In genomic region chr6:149924206-149924932, GRCh38 we compare ENCODE assay signal across 20 cellular contexts. TPM values are rescaled to one million over a fixed set of nuclear protein-coding genes. Genes with fewer than 3 reads are reported as not detected.
A peak's percentile ranks its signal among the peaks of the same experiment; 100 is the strongest.
DNase-seq lines count a peak whose midpoint lies in the region; ATAC-seq and TF ChIP-seq lines count a peak whose summit lies in the region.
"Had no signal": no experiment of that assay in that cellular context is flagged by ENCODE, and none has a peak within 500 bp of the region (broad histone marks: within the 10 kb centered on the region; RNA-seq: fewer than 3 reads in every experiment).

No MANE protein-coding gene starts in this region.

- H3K9me3 Mint-ChIP-seq in WTC11 (no peaks in the 10 kb centered on the region), mesothelial cell of epicardium (no peaks in the 10 kb centered on the region)
- H3K9me3 Mint-ChIP-seq: T-helper 1 cell treated with Interleukin-12 subunit alpha and Interleukin-12 subunit beta and Interleukin-4 antibody, amounts not matched to agents 30 μg/mL and 1 μg/mL, for 36 hours had no signal

- H3K36me3 ChIP-seq in right atrium auricular region (no peaks in the 10 kb centered on the region), heart right ventricle (no peaks in the 10 kb centered on the region), aorta (ENCODE audit: control insufficient read depth in 1 of 2, insufficient read depth in 2 of 2, low read length in 1 of 2) (no peaks in the 10 kb centered on the region)
- H3K36me3 ChIP-seq: neutrophil had no signal

- CTCF ChIA-PET in WTC11 (lab: Charles Lee), result interaction anchor here (1.0 to 2.3 kb wide), 5 partner anchors 16 to 99 kb away, joined by 3 to 19 read pairs (median 5); no protein-coding TSS in a partner anchor

- H3K9me3 ChIP-seq in right atrium auricular region, result no peaks in the 10 kb centered on the region
- no peaks in the 10 kb centered on the region for H3K9me3 ChIP-seq in heart right ventricle
- H3K9me3 ChIP-seq in aorta (ENCODE audit: control insufficient read depth, low read length), result no peaks in the 10 kb centered on the region
- H3K9me3 ChIP-seq: neutrophil, testis had no signal

- H3K27ac Mint-ChIP-seq in WTC11 (no peak overlapping the region), mesothelial cell of epicardium (no peak overlapping the region)
- H3K27ac Mint-ChIP-seq: T-helper 1 cell treated with Interleukin-12 subunit alpha and Interleukin-12 subunit beta and Interleukin-4 antibody, amounts not matched to agents 30 μg/mL and 1 μg/mL, for 36 hours had no signal

- H3K4me1 Mint-ChIP-seq in WTC11 (peaks cover 14% of the 10 kb centered on the region), mesothelial cell of epicardium (peaks cover 13% of the 10 kb centered on the region)

- H3K4me1 ChIP-seq in right atrium auricular region (peaks cover 0 to 29% of the 10 kb centered on the region in 2 donors), heart right ventricle (peaks cover 3 to 33% (median 23%) of the 10 kb centered on the region in 9 donors), aorta (ENCODE audit: control insufficient read depth in 1 of 2, insufficient read depth in 2 of 2, low read length in 2 of 2) (no peaks in the 10 kb centered on the region)

- peak overlapping the region; percentile 39 for H3K4me3 Mint-ChIP-seq in WTC11
- H3K4me3 Mint-ChIP-seq in mesothelial cell of epicardium, result peak overlapping the region; percentile 11

- 75 to 82% methylated on average over 9 of the region's 9 CpGs for WGBS in heart right ventricle, 2 donors
- 80 to 83% methylated on average over 9 of the region's 9 CpGs for WGBS in aorta, 2 donors

- peak; percentile 53 for DNase-seq in right atrium auricular region (ENCODE audit: low spot score)
- no peak for DNase-seq in heart right ventricle
- DNase-seq in WTC11 (ENCODE audit: low spot score), result no peak
- peak in 1 of 2 experiments; percentile 16 for DNase-seq in mesothelial cell of epicardium (ENCODE audit: low spot score in 2 of 2, unreplicated experiment in 2 of 2)
- DNase-seq in aorta, result peak; percentile 36 to 42
- DNase-seq: activated gamma-delta T cell treated with Interleukin-2 at 50 U/mL for 16 hours; AML-193; dermis blood vessel endothelial cell; DMS 273 treated with DMSO at 0.1 percent for 48 hours; mammary epithelial cell; NCI-H1417 treated with DMSO at 0.1 percent for 48 hours; NK-92 treated with Interleukin-12 subunit alpha and Interleukin-12 subunit beta, amount 100 ng/mL, for 24 hours; Right ventricle myocardium superior; testis had no signal

- ATAC-seq in heart right ventricle (no peak), WTC11 (no peak), aorta (ENCODE audit: low FRiP score) (no peak), HG02870 (IDR thresholded peaks at IDR 0.05; ENCODE audit: unreplicated experiment) (no peak), HG02642 (IDR thresholded peaks at IDR 0.05; ENCODE audit: poor library complexity, unreplicated experiment) (no peak)
- ATAC-seq: activated CD4-positive, CD25-positive, alpha-beta regulatory T cell treated with anti-CD3 and anti-CD28 coated beads, Interleukin-2, amount 50 U/mL, for 24 hours had no signal

- no peaks in the 10 kb centered on the region for H3K27me3 ChIP-seq in right atrium auricular region
- H3K27me3 ChIP-seq in heart right ventricle, result peaks cover 0 to 75% (median 10%) of the 10 kb centered on the region in 7 donors
- no peaks in the 10 kb centered on the region for H3K27me3 ChIP-seq in aorta (ENCODE audit: control insufficient read depth in 1 of 2, insufficient read depth in 2 of 2, low read length in 1 of 2)
- H3K27me3 ChIP-seq: testis had no signal

- H3K27ac ChIP-seq in right atrium auricular region (no peak overlapping the region), heart right ventricle (no peak overlapping the region), aorta (ENCODE audit: low read depth in 1 of 2, low read length in 2 of 2) (no peak overlapping the region)
- H3K27ac ChIP-seq: GM23248, neutrophil, testis had no signal

- H3K27me3 Mint-ChIP-seq in WTC11 (ENCODE audit: low read depth) (peaks cover 97% of the 10 kb centered on the region), mesothelial cell of epicardium (ENCODE audit: low read depth) (peaks cover 92% of the 10 kb centered on the region)

- TF ChIP-seq CTCF in right atrium auricular region (IDR thresholded peaks at IDR 0.05) (no peak), heart right ventricle (IDR thresholded peaks at IDR 0.05) (no peak), WTC11 (IDR thresholded peaks at IDR 0.05) (no peak), mesothelial cell of epicardium (IDR thresholded peaks at IDR 0.05; ENCODE audit: unreplicated experiment) (no peak)

- POLR2A ChIA-PET in WTC11 (lab: Charles Lee), result interaction anchor here (1.2 kb wide), 1 partner anchor 84 kb away, joined by 3 read pairs; no protein-coding TSS in a partner anchor

- intact Hi-C loops in heart right ventricle (cut with DNase I) (loop anchor here in 7 of 10 donors (2.0 to 10.0 kb wide), 5 partner anchors 28 to 380 kb away; partner anchors contain the start of gene PPIL4 (in 1 of the 7)), aorta (cut with DNase I) (loop anchor here in 1 of 2 donors (10.0 kb wide), 1 partner anchor 360 kb away; the partner anchor contains the start of gene GINM1)

- H3K36me3 Mint-ChIP-seq in WTC11 (no peaks in the 10 kb centered on the region), mesothelial cell of epicardium (no peaks in the 10 kb centered on the region)

- H3K4me3 ChIP-seq in right atrium auricular region (no peak overlapping the region), heart right ventricle (no peak overlapping the region), aorta (ENCODE audit: low read length in 2 of 2) (no peak overlapping the region)
- H3K4me3 ChIP-seq: testis had no signal

TF ChIP-seq in WTC11, 78 proteins besides CTCF, POLR2A, EP300 and RAD21:
- TF ChIP-seq ZNF281 (CRISPR knock-in tag; IDR thresholded peaks at IDR 0.05), result no peak
- TF ChIP-seq NR2C2 (CRISPR knock-in tag; IDR thresholded peaks at IDR 0.05), result no peak
- TF ChIP-seq FOXJ3 (CRISPR knock-in tag; IDR thresholded peaks at IDR 0.05; ENCODE audit: borderline replicate concordance), result no peak

RNA-seq across cellular contexts. Expression of gene RAET1G, which starts 1.4 kb away (rescaled TPM):
- total RNA-seq in right atrium auricular region, result 1 to 10 TPM; 1.5 to 1.6 TPM
- under 1 TPM in 3 of 10 donors, not detected in 7; 0.21 to 0.37 (median 0.36) TPM for total RNA-seq in heart right ventricle
- under 1 TPM in 1 of 2 donors, not detected in 1; 0.32 TPM for polyA plus RNA-seq in heart right ventricle
- total RNA-seq in WTC11 (2021), result not detected in 3 replicates
- not detected in 3 replicates for total RNA-seq in mesothelial cell of epicardium
- total RNA-seq in aorta, result under 1 TPM in 1 of 2 donors, not detected in 1; 0.99 TPM
- polyA plus RNA-seq in aorta, result under 1 TPM in 1 of 2 donors, not detected in 1; 0.64 TPM
- total RNA-seq: dermis blood vessel endothelial cell, Right ventricle myocardium superior, testis had no signal

RNA-seq across cellular contexts. Expression of gene ULBP2, which starts 17.4 kb away (rescaled TPM):
- 1 to 10 TPM in 1 of 2 donors, under 1 TPM in 1; 0.82 to 2.4 TPM for total RNA-seq in right atrium auricular region
- total RNA-seq in heart right ventricle, result 1 to 10 TPM in 5 of 10 donors, under 1 TPM in 5; 0.46 to 2.4 (median 1.0) TPM
- polyA plus RNA-seq in heart right ventricle, result 1 to 10 TPM in 1 of 2 donors, not detected in 1; 2.7 TPM
- 0.13 to 0.23 TPM in 2 of 3 replicates, not detected in the other for total RNA-seq in WTC11 (2021)
- total RNA-seq in mesothelial cell of epicardium, result 0.23 to 0.42 TPM (median 0.24 TPM) in 3 replicates
- under 1 TPM; 0.66 to 0.68 TPM for total RNA-seq in aorta
- under 1 TPM in 1 of 2 donors, not detected in 1; 0.36 TPM for polyA plus RNA-seq in aorta

RNA-seq across cellular contexts. Expression of gene RAET1E, which starts 26.5 kb away (rescaled TPM):
- total RNA-seq in right atrium auricular region (1 to 10 TPM in 1 of 2 donors, under 1 TPM in 1; 0.52 to 4.3 TPM), heart right ventricle (1 to 10 TPM in 1 of 10 donors, under 1 TPM in 6, not detected in 3; 0.15 to 1.4 (median 0.48) TPM), WTC11 (2021) (not detected in 3 replicates), mesothelial cell of epicardium (not detected in 3 replicates), aorta (under 1 TPM; 0.18 to 0.65 TPM)
- polyA plus RNA-seq in heart right ventricle (under 1 TPM; 0.29 to 0.33 TPM), aorta (1 to 10 TPM in 1 of 2 donors, not detected in 1; 1.7 TPM)
- total RNA-seq: dermis blood vessel endothelial cell had no signal

RNA-seq across cellular contexts. Expression of gene ULBP1, which starts 39.4 kb away (rescaled TPM):
- total RNA-seq in right atrium auricular region, result under 1 TPM; 0.11 to 0.31 TPM
- under 1 TPM; 0.13 to 0.46 (median 0.23) TPM for total RNA-seq in heart right ventricle
- polyA plus RNA-seq in heart right ventricle, result under 1 TPM; 0.07 to 0.32 TPM
- total RNA-seq in WTC11 (2021), result 0.64 to 0.81 TPM (median 0.64 TPM) in 3 replicates
- 0.07 to 0.11 TPM (median 0.11 TPM) in 3 replicates for total RNA-seq in mesothelial cell of epicardium
- total RNA-seq in aorta, result under 1 TPM in 1 of 2 donors, not detected in 1; 0.13 TPM
- polyA plus RNA-seq in aorta, result under 1 TPM in 1 of 2 donors, not detected in 1; 0.38 TPM

Comparison
In these comparisons a context has a peak if more than half of its experiments do, and no peak if none do; other contexts are left out.
1. DNase-seq: peak in right atrium auricular region (single experiment) and aorta (2 of 2); none in heart right ventricle (0 of 2) and WTC11 (single experiment).